ENCODE assay signal across 21 cellular contexts in the genomic region with DNA sequence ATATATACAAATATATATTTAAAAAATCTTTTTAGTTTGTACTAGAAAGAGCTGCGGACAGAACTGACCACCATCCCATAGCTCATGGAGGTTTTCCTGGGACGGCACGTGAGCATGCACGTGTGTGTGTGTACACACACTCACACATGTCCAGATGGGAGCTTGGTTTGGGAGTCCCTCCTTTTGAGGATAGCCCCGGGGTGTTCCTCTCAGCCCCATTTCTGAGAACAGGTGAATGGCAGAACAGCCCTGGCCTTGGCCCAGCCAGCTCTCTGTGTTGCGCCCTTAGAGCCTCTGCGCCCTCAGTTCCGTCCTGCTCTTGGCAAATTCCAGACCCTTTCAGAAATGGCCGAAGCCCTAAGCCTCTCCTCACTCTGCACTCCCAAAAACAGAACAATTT.
DNase-seq lines count a peak whose midpoint lies in the region; ATAC-seq and TF ChIP-seq lines count a peak whose summit lies in the region.
"Had no signal": no experiment of that assay in that cellular context is flagged by ENCODE, and none has a peak within 500 bp of the region (broad histone marks: within the 10 kb centered on the region; RNA-seq: fewer than 3 reads in every experiment).

No MANE protein-coding gene starts in this region.

- WGBS in right lobe of liver (ENCODE audit: insufficient coverage, low coverage, low lambda C conversion rate, missing lambda C conversion rate), result 94% methylated on average over 6 of the region's 9 CpGs

- H3K36me3 ChIP-seq in right lobe of liver (no peaks in the 10 kb centered on the region), gastrocnemius medialis (no peaks in the 10 kb centered on the region)
- H3K36me3 ChIP-seq: transverse colon had no signal

- DNase-seq in activated naive CD4-positive, alpha-beta T cell treated with anti-CD3 and anti-CD28 coated beads, Interleukin-2, amount 10 ng/mL, durations not matched to agents 7 days and 5 days, result peak; percentile 13
- no peak for DNase-seq in activated naive CD4-positive, alpha-beta T cell (lab: John Stamatoyannopoulos, UW)
- no peak for DNase-seq in activated T-helper 1 cell treated with anti-CD3 and anti-CD28 coated beads, Interleukin-12 subunit alpha, Interleukin-12 subunit beta, Interleukin-2, Interleukin-4 antibody, amounts not matched to agents 30 ng/mL and 10 ng/mL and 1 ng/mL, durations not matched to agents 14 hours and 24 hours and 36 hours (ENCODE audit: low spot score)
- DNase-seq in right lobe of liver (peak in 2 of 3 donors; percentile 14 to 31), gastrocnemius medialis (peak; percentile 1 to 16), T1000 (lab: John Stamatoyannopoulos, UW) (no peak), NCI-H1930 (lab: John Stamatoyannopoulos, UW) (no peak)
- DNase-seq: activated CD4-positive, alpha-beta T cell treated with anti-CD3 and anti-CD28 coated beads for 48 hours; GDM1; immature natural killer cell; IMR-90; MM.1S; NCI-H1436 treated with DMSO at 0.1 percent for 48 hours; NCI-H2171 treated with DMSO at 0.1 percent for 48 hours; NCI-H69; stimulated activated naive CD8-positive, alpha-beta T cell treated with anti-CD3 and anti-CD28 coated beads, Interleukin-15, Interleukin-2, amounts not matched to agents 100 U/mL and 50 U/mL, for 24 hours had no signal

- in situ Hi-C loops in gastrocnemius medialis (cut with MboI; ENCODE audit: low sequenced_read_pairs in 4 of 4), result no loop called here

- no peak overlapping the region for H3K27ac ChIP-seq in right lobe of liver
- H3K27ac ChIP-seq in gastrocnemius medialis, result no peak overlapping the region

- H3K27ac Mint-ChIP-seq in activated naive CD4-positive, alpha-beta T cell treated with anti-CD3 and anti-CD28 coated beads, Interleukin-2, amount 10 ng/mL, durations not matched to agents 7 days and 5 days, result no peak overlapping the region
- H3K27ac Mint-ChIP-seq in activated T-helper 1 cell treated with anti-CD3 and anti-CD28 coated beads, Interleukin-12 subunit alpha, Interleukin-12 subunit beta, Interleukin-2, Interleukin-4 antibody, amounts not matched to agents 30 ng/mL and 10 ng/mL and 1 ng/mL, durations not matched to agents 14 hours and 24 hours and 36 hours, result no peak overlapping the region
- H3K27ac Mint-ChIP-seq: CD14-positive monocyte had no signal

- intact Hi-C loops in activated T-helper 1 cell treated with anti-CD3 and anti-CD28 coated beads, Interleukin-12 subunit alpha, Interleukin-12 subunit beta, Interleukin-2, Interleukin-4 antibody, amounts not matched to agents 30 ng/mL and 10 ng/mL and 1 ng/mL, durations not matched to agents 14 hours and 24 hours and 36 hours (cut with micrococcal nuclease), result loop anchor here (5.0 kb wide), 1 partner anchor 377 kb away; the partner anchor contains the start of gene NUP93
- intact Hi-C loops in right lobe of liver (cut with DNase I) (no loop called here), gastrocnemius medialis (cut with DNase I; ENCODE audit: low total_unique reads) (loop anchor here (5.0 kb wide), 1 partner anchor 37 kb away; no protein-coding TSS in a partner anchor)

- CTCF ChIA-PET in activated naive CD4-positive, alpha-beta T cell treated with anti-CD3 and anti-CD28 coated beads, Interleukin-2, amount 10 ng/mL, durations not matched to agents 7 days and 5 days (lab: Charles Lee), result interaction anchor here (0.6 to 1.1 kb wide), 3 partner anchors 9 to 853 kb away, joined by 3 read pairs; no protein-coding TSS in a partner anchor

- H3K27me3 ChIP-seq in right lobe of liver, result no peaks in the 10 kb centered on the region
- H3K27me3 ChIP-seq in gastrocnemius medialis, result no peaks in the 10 kb centered on the region
- H3K27me3 ChIP-seq: transverse colon had no signal

- H3K4me3 Mint-ChIP-seq in activated naive CD4-positive, alpha-beta T cell treated with anti-CD3 and anti-CD28 coated beads, Interleukin-2, amount 10 ng/mL, durations not matched to agents 7 days and 5 days, result no peak overlapping the region
- peak overlapping the region; percentile 41 for H3K4me3 Mint-ChIP-seq in activated T-helper 1 cell treated with anti-CD3 and anti-CD28 coated beads, Interleukin-12 subunit alpha, Interleukin-12 subunit beta, Interleukin-2, Interleukin-4 antibody, amounts not matched to agents 30 ng/mL and 10 ng/mL and 1 ng/mL, durations not matched to agents 14 hours and 24 hours and 36 hours
- H3K4me3 Mint-ChIP-seq: CD14-positive monocyte had no signal

- no peaks in the 10 kb centered on the region for H3K9me3 Mint-ChIP-seq in activated naive CD4-positive, alpha-beta T cell treated with anti-CD3 and anti-CD28 coated beads, Interleukin-2, amount 10 ng/mL, durations not matched to agents 7 days and 5 days
- no peaks in the 10 kb centered on the region for H3K9me3 Mint-ChIP-seq in activated T-helper 1 cell treated with anti-CD3 and anti-CD28 coated beads, Interleukin-12 subunit alpha, Interleukin-12 subunit beta, Interleukin-2, Interleukin-4 antibody, amounts not matched to agents 30 ng/mL and 10 ng/mL and 1 ng/mL, durations not matched to agents 14 hours and 24 hours and 36 hours
- H3K9me3 Mint-ChIP-seq: CD14-positive monocyte, immature natural killer cell had no signal

- TF ChIP-seq CTCF in right lobe of liver (IDR thresholded peaks at IDR 0.05), result no peak
- TF ChIP-seq CTCF in gastrocnemius medialis (IDR thresholded peaks at IDR 0.05 in 4 of 5, conservative IDR thresholded peaks at IDR 0.05 in 1 of 5), result no peak

- peaks cover 43% of the 10 kb centered on the region for H3K4me1 Mint-ChIP-seq in activated naive CD4-positive, alpha-beta T cell treated with anti-CD3 and anti-CD28 coated beads, Interleukin-2, amount 10 ng/mL, durations not matched to agents 7 days and 5 days
- peaks cover 38% of the 10 kb centered on the region for H3K4me1 Mint-ChIP-seq in activated T-helper 1 cell treated with anti-CD3 and anti-CD28 coated beads, Interleukin-12 subunit alpha, Interleukin-12 subunit beta, Interleukin-2, Interleukin-4 antibody, amounts not matched to agents 30 ng/mL and 10 ng/mL and 1 ng/mL, durations not matched to agents 14 hours and 24 hours and 36 hours (ENCODE audit: low read depth)

- peaks cover 10% of the 10 kb centered on the region for H3K27me3 Mint-ChIP-seq in activated naive CD4-positive, alpha-beta T cell treated with anti-CD3 and anti-CD28 coated beads, Interleukin-2, amount 10 ng/mL, durations not matched to agents 7 days and 5 days
- peaks cover 2% of the 10 kb centered on the region for H3K27me3 Mint-ChIP-seq in activated T-helper 1 cell treated with anti-CD3 and anti-CD28 coated beads, Interleukin-12 subunit alpha, Interleukin-12 subunit beta, Interleukin-2, Interleukin-4 antibody, amounts not matched to agents 30 ng/mL and 10 ng/mL and 1 ng/mL, durations not matched to agents 14 hours and 24 hours and 36 hours (ENCODE audit: insufficient read depth)

- H3K9me3 ChIP-seq in right lobe of liver (no peaks in the 10 kb centered on the region), gastrocnemius medialis (no peaks in the 10 kb centered on the region)
- H3K9me3 ChIP-seq: transverse colon had no signal

- TF ChIP-seq POLR2A in right lobe of liver (IDR thresholded peaks at IDR 0.05), result no peak
- no peak for TF ChIP-seq POLR2A in gastrocnemius medialis (IDR thresholded peaks at IDR 0.05)

- H3K4me1 ChIP-seq in right lobe of liver, result peaks cover 0 to 13% (median 0%) of the 10 kb centered on the region in 4 donors
- H3K4me1 ChIP-seq in gastrocnemius medialis, result peaks cover 21 to 32% of the 10 kb centered on the region in 2 donors

- no peak overlapping the region for H3K4me3 ChIP-seq in right lobe of liver
- no peak overlapping the region for H3K4me3 ChIP-seq in gastrocnemius medialis
- H3K4me3 ChIP-seq: lung, skin epidermis, transverse colon had no signal

- H3K36me3 Mint-ChIP-seq in activated naive CD4-positive, alpha-beta T cell treated with anti-CD3 and anti-CD28 coated beads, Interleukin-2, amount 10 ng/mL, durations not matched to agents 7 days and 5 days, result no peaks in the 10 kb centered on the region
- no peaks in the 10 kb centered on the region for H3K36me3 Mint-ChIP-seq in activated T-helper 1 cell treated with anti-CD3 and anti-CD28 coated beads, Interleukin-12 subunit alpha, Interleukin-12 subunit beta, Interleukin-2, Interleukin-4 antibody, amounts not matched to agents 30 ng/mL and 10 ng/mL and 1 ng/mL, durations not matched to agents 14 hours and 24 hours and 36 hours (ENCODE audit: low read depth)

- ATAC-seq in right lobe of liver, result no peak
- ATAC-seq in gastrocnemius medialis, result no peak
- ATAC-seq in GM18858 (IDR thresholded peaks at IDR 0.05; ENCODE audit: unreplicated experiment), result no peak
- ATAC-seq: stimulated activated naive CD8-positive, alpha-beta T cell treated with anti-CD3 and anti-CD28 coated beads, Interleukin-15, Interleukin-2, amounts not matched to agents 100 U/mL and 50 U/mL, for 24 hours had no signal

Comparison
In these comparisons a context has a peak if more than half of its experiments do, and no peak if none do; other contexts are left out.
1. DNase-seq: peak in activated naive CD4-positive, alpha-beta T cell treated with anti-CD3 and anti-CD28 coated beads, Interleukin-2, amount 10 ng/mL, durations not matched to agents 7 days and 5 days (single experiment), right lobe of liver (2 of 3) and gastrocnemius medialis (2 of 2); none in activated naive CD4-positive, alpha-beta T cell (0 of 4), activated T-helper 1 cell treated with anti-CD3 and anti-CD28 coated beads, Interleukin-12 subunit alpha, Interleukin-12 subunit beta, Interleukin-2, Interleukin-4 antibody, amounts not matched to agents 30 ng/mL and 10 ng/mL and 1 ng/mL, durations not matched to agents 14 hours and 24 hours and 36 hours (single experiment), T1000 (single experiment) and NCI-H1930 (0 of 2).
2. intact Hi-C loops: an anchor here in activated T-helper 1 cell treated with anti-CD3 and anti-CD28 coated beads, Interleukin-12 subunit alpha, Interleukin-12 subunit beta, Interleukin-2, Interleukin-4 antibody, amounts not matched to agents 30 ng/mL and 10 ng/mL and 1 ng/mL, durations not matched to agents 14 hours and 24 hours and 36 hours (5.0 kb wide) and gastrocnemius medialis (5.0 kb wide); none called in right lobe of liver.